21 cellular contexts compared by ENCODE assay signal in genomic region chr20:12054556-12054955, GRCh38.
"Had no signal": no experiment of that assay in that cellular context is flagged by ENCODE, and none has a peak within 500 bp of the region (broad histone marks: within the 10 kb centered on the region; RNA-seq: fewer than 3 reads in every experiment).

No MANE protein-coding gene starts in this region.

- H3K4me3 Mint-ChIP-seq: activated CD4-positive, alpha-beta memory T cell treated with anti-CD3 and anti-CD28 coated beads for 36 hours; activated CD4-positive, alpha-beta T cell treated with anti-CD3 and anti-CD28 coated beads, Interleukin-2, amount 10 ng/mL, durations not matched to agents 24 days and 14 days; activated naive CD4-positive, alpha-beta T cell treated with anti-CD3 and anti-CD28 coated beads for 36 hours; activated naive CD8-positive, alpha-beta T cell; activated T-cell treated with anti-CD3 and anti-CD28 coated beads, Interleukin-2, amount 50 U/mL, for 4 hours; T-helper 1 cell treated with Interleukin-12 subunit alpha and Interleukin-12 subunit beta and Interleukin-4 antibody, amounts not matched to agents 30 μg/mL and 1 μg/mL, for 36 hours had no signal

- H3K4me3 ChIP-seq: cardiac muscle cell, Peyer's patch, SJSA1 had no signal

- H3K9me3 Mint-ChIP-seq: activated CD4-positive, alpha-beta memory T cell treated with anti-CD3 and anti-CD28 coated beads for 36 hours; activated naive CD4-positive, alpha-beta T cell treated with anti-CD3 and anti-CD28 coated beads for 36 hours; activated T-cell treated with anti-CD3 and anti-CD28 coated beads, Interleukin-2, amount 50 U/mL, for 4 hours; T-helper 1 cell treated with Interleukin-12 subunit alpha and Interleukin-12 subunit beta and Interleukin-4 antibody, amounts not matched to agents 30 μg/mL and 1 μg/mL, for 36 hours had no signal

- ATAC-seq: activated T-cell treated with anti-CD3 and anti-CD28 coated beads, Interleukin-2, amount 50 U/mL, for 4 hours had no signal

- H3K27me3 Mint-ChIP-seq: activated CD4-positive, alpha-beta memory T cell treated with anti-CD3 and anti-CD28 coated beads for 36 hours; activated CD4-positive, alpha-beta T cell treated with anti-CD3 and anti-CD28 coated beads, Interleukin-2, amount 10 ng/mL, durations not matched to agents 24 days and 14 days had no signal

- H3K27ac Mint-ChIP-seq: activated CD4-positive, alpha-beta memory T cell treated with anti-CD3 and anti-CD28 coated beads for 36 hours; activated CD4-positive, alpha-beta T cell treated with anti-CD3 and anti-CD28 coated beads, Interleukin-2, amount 10 ng/mL, durations not matched to agents 24 days and 14 days; activated naive CD4-positive, alpha-beta T cell treated with anti-CD3 and anti-CD28 coated beads for 36 hours; activated naive CD8-positive, alpha-beta T cell; T-helper 1 cell treated with Interleukin-12 subunit alpha and Interleukin-12 subunit beta and Interleukin-4 antibody, amounts not matched to agents 30 μg/mL and 1 μg/mL, for 36 hours had no signal

- DNase-seq: activated CD4-positive, alpha-beta memory T cell treated with anti-CD3 and anti-CD28 coated beads for 36 hours; activated CD4-positive, alpha-beta T cell treated with anti-CD3 and anti-CD28 coated beads, Interleukin-2, amount 10 ng/mL, durations not matched to agents 24 days and 14 days; activated CD4-positive, CD25-positive, alpha-beta regulatory T cell treated with anti-CD3 and anti-CD28 coated beads, Interleukin-2, amount 50 U/mL, for 72 hours; activated CD8-positive, alpha-beta memory T cell treated with anti-CD3 and anti-CD28 coated beads for 24 hours; activated gamma-delta T cell; activated naive CD4-positive, alpha-beta T cell treated with anti-CD3 and anti-CD28 coated beads for 36 hours; activated T-cell treated with anti-CD3 and anti-CD28 coated beads, Interleukin-2, amount 50 U/mL, for 4 hours; amygdala; brain microvascular endothelial cell; MV-4-11; NCI-H1092 treated with DMSO at 0.1 percent for 48 hours; NCI-H1417 treated with DMSO at 0.1 percent for 48 hours; NCI-H1694; NCI-H2081; NCI-H510A treated with DMSO at 0.1 percent for 48 hours; Peyer's patch; SHP77 had no signal

- H3K36me3 Mint-ChIP-seq: activated CD4-positive, alpha-beta memory T cell treated with anti-CD3 and anti-CD28 coated beads for 36 hours; activated naive CD8-positive, alpha-beta T cell had no signal

- H3K4me1 ChIP-seq: Peyer's patch had no signal

- H3K27me3 ChIP-seq: brain microvascular endothelial cell, cardiac muscle cell, Peyer's patch, SJSA1 had no signal

- H3K27ac ChIP-seq: cardiac muscle cell, Peyer's patch, SJSA1 had no signal

- H3K36me3 ChIP-seq: brain microvascular endothelial cell, cardiac muscle cell, Peyer's patch, SJSA1 had no signal

- H3K9me3 ChIP-seq: Peyer's patch, SJSA1 had no signal
